ENCODE assay signal across 8 cellular contexts in genomic region chr1:92960395-92961130, GRCh38. TPM values are rescaled to one million over a fixed set of nuclear protein-coding genes. Genes with fewer than 3 reads are reported as not detected.
DNase-seq lines count a peak whose midpoint lies in the region; ATAC-seq, FAIRE-seq and TF ChIP-seq lines count a peak whose summit lies in the region.

No MANE protein-coding gene starts in this region.

- H3K36me3 ChIP-seq in MG63 (no peaks in the 10 kb centered on the region), adrenal gland (replicated peaks in 1 of 2) (no peaks in the 10 kb centered on the region), heart right ventricle (no peaks in the 10 kb centered on the region)

- H3K27me3 ChIP-seq in MG63 (no peaks in the 10 kb centered on the region), adrenal gland (no peaks in the 10 kb centered on the region), heart right ventricle (peaks cover 0 to 4% (median 0%) of the 10 kb centered on the region in 7 donors)

- TF ChIP-seq CTCF in adrenal gland (IDR thresholded peaks at IDR 0.05) (peak; percentile 20 to 69 (median 52)), heart right ventricle (IDR thresholded peaks at IDR 0.05) (peak; percentile 15 to 84 (median 63))

- H3K4me1 ChIP-seq in adrenal gland (replicated peaks in 1 of 2), result peaks cover 3 to 14% of the 10 kb centered on the region in 2 donors
- H3K4me1 ChIP-seq in heart right ventricle, result peaks cover 0 to 46% (median 22%) of the 10 kb centered on the region in 9 donors

- peak; percentile 77 for DNase-seq in GM04504 (ENCODE audit: low read depth)
- DNase-seq in HCEC 1CT, result peak; percentile 90
- peak; percentile 73 for DNase-seq in MG63
- DNase-seq in adrenal gland, result peak; percentile 47 to 84 (median 60)
- peak; percentile 28 to 68 for DNase-seq in heart right ventricle
- DNase-seq in posterior vena cava (ENCODE audit: low spot score), result peak; percentile 84
- peak; percentile 78 for DNase-seq in urothelium cell line (ENCODE audit: low spot score)

- FAIRE-seq in urothelium cell line (lab: Jason Lieb, UNC), result peak; percentile 75

- ATAC-seq in SK-N-SH treated with all-trans-retinoic acid at 6 μM for 48 hours (peak; percentile 86), heart right ventricle (peak; percentile 60 to 85 (median 80))

- H3K9me3 ChIP-seq in MG63 (no peaks in the 10 kb centered on the region), adrenal gland (replicated peaks in 1 of 3) (no peaks in the 10 kb centered on the region), heart right ventricle (no peaks in the 10 kb centered on the region)

- H3K4me3 ChIP-seq in MG63, result peak overlapping the region; percentile 70
- H3K4me3 ChIP-seq in adrenal gland, result peak overlapping the region; percentile 41 to 82 (median 60)
- H3K4me3 ChIP-seq in heart right ventricle, result peak overlapping the region; percentile 52 to 99 (median 88)

- peak in 1 of 2 donors; percentile 26 for TF ChIP-seq POLR2A in adrenal gland (IDR thresholded peaks at IDR 0.05)

- H3K27ac ChIP-seq in adrenal gland, result peak overlapping the region in 4 of 5 donors; percentile 12 to 91 (median 77)
- H3K27ac ChIP-seq in heart right ventricle, result peak overlapping the region; percentile 63 to 98 (median 97)

- intact Hi-C loops in adrenal gland (cut with DNase I) (loop anchor here in 1 of 2 donors (10.0 kb wide), 1 partner anchor 106 kb away; no protein-coding TSS in a partner anchor), heart right ventricle (cut with DNase I) (loop anchor here in 9 of 10 donors (1.0 to 10.0 kb wide), 7 partner anchors 32 to 106 kb away; no protein-coding TSS in a partner anchor), posterior vena cava (cut with DNase I) (loop anchor here (10.0 kb wide), 2 partner anchors 96 to 106 kb away; no protein-coding TSS in a partner anchor)

- WGBS in adrenal gland, 4 donors, result 1 to 2% (median 1%) methylated on average over 21 to 44 of the region's 44 CpGs
- WGBS in heart right ventricle, 2 donors, result 1% methylated on average over 41 to 44 of the region's 44 CpGs

TF ChIP-seq in SK-N-SH treated with all-trans-retinoic acid at 6 μM for 48 hours, 23 proteins besides CTCF, POLR2A, EP300 and RAD21:
- TF ChIP-seq ARNTL (CRISPR knock-in tag; IDR thresholded peaks at IDR 0.05; ENCODE audit: borderline replicate concordance, low read depth) (no peak), ZNF70 (CRISPR knock-in tag; IDR thresholded peaks at IDR 0.05) (no peak), BACH2 (CRISPR knock-in tag; IDR thresholded peaks at IDR 0.05; ENCODE audit: borderline replicate concordance) (no peak), TSHZ2 (CRISPR knock-in tag; IDR thresholded peaks at IDR 0.05) (0 out of 2 replicates have a peak, but pooled peaks have one; percentile 12), ZNF8 (CRISPR knock-in tag; IDR thresholded peaks at IDR 0.05) (no peak)

RNA-seq across cellular contexts. Expression of gene DIPK1A, which starts 0.7 kb away (rescaled TPM):
- 1.5 and 3.8 TPM in 2 replicates for total RNA-seq in MG63 (2014; rRNA removed; shearing (Covaris generic); ENCODE audit: low replicate concordance)
- total RNA-seq in adrenal gland (1 to 10 TPM in 7 of 8 donors, under 1 TPM in 1; 0.91 to 7.3 (median 3.0) TPM), heart right ventricle (1 to 10 TPM; 4.5 to 8.5 (median 6.4) TPM), posterior vena cava (10 to 100 TPM; 18.6 to 25.9 TPM)
- polyA plus RNA-seq in adrenal gland (1 to 10 TPM; 1.4 to 5.0 (median 1.7) TPM), heart right ventricle (1 to 10 TPM; 3.4 to 4.5 TPM)

Comparison
In these comparisons a context has a peak if more than half of its experiments do, and no peak if none do; other contexts are left out.
1. Peak in every context shown above with its lines: DNase-seq, ATAC-seq, H3K4me3 ChIP-seq and H3K27ac ChIP-seq.